In genomic region chr4:100985576-100985975, GRCh38 we compare ENCODE assay signal across 1 cellular context.
TF ChIP-seq lines count a peak whose summit lies in the region.

No MANE protein-coding gene starts in this region.

TF ChIP-seq in GM23338, 12 proteins besides CTCF, POLR2A, EP300 and RAD21:
- TF ChIP-seq, protein P1, sequence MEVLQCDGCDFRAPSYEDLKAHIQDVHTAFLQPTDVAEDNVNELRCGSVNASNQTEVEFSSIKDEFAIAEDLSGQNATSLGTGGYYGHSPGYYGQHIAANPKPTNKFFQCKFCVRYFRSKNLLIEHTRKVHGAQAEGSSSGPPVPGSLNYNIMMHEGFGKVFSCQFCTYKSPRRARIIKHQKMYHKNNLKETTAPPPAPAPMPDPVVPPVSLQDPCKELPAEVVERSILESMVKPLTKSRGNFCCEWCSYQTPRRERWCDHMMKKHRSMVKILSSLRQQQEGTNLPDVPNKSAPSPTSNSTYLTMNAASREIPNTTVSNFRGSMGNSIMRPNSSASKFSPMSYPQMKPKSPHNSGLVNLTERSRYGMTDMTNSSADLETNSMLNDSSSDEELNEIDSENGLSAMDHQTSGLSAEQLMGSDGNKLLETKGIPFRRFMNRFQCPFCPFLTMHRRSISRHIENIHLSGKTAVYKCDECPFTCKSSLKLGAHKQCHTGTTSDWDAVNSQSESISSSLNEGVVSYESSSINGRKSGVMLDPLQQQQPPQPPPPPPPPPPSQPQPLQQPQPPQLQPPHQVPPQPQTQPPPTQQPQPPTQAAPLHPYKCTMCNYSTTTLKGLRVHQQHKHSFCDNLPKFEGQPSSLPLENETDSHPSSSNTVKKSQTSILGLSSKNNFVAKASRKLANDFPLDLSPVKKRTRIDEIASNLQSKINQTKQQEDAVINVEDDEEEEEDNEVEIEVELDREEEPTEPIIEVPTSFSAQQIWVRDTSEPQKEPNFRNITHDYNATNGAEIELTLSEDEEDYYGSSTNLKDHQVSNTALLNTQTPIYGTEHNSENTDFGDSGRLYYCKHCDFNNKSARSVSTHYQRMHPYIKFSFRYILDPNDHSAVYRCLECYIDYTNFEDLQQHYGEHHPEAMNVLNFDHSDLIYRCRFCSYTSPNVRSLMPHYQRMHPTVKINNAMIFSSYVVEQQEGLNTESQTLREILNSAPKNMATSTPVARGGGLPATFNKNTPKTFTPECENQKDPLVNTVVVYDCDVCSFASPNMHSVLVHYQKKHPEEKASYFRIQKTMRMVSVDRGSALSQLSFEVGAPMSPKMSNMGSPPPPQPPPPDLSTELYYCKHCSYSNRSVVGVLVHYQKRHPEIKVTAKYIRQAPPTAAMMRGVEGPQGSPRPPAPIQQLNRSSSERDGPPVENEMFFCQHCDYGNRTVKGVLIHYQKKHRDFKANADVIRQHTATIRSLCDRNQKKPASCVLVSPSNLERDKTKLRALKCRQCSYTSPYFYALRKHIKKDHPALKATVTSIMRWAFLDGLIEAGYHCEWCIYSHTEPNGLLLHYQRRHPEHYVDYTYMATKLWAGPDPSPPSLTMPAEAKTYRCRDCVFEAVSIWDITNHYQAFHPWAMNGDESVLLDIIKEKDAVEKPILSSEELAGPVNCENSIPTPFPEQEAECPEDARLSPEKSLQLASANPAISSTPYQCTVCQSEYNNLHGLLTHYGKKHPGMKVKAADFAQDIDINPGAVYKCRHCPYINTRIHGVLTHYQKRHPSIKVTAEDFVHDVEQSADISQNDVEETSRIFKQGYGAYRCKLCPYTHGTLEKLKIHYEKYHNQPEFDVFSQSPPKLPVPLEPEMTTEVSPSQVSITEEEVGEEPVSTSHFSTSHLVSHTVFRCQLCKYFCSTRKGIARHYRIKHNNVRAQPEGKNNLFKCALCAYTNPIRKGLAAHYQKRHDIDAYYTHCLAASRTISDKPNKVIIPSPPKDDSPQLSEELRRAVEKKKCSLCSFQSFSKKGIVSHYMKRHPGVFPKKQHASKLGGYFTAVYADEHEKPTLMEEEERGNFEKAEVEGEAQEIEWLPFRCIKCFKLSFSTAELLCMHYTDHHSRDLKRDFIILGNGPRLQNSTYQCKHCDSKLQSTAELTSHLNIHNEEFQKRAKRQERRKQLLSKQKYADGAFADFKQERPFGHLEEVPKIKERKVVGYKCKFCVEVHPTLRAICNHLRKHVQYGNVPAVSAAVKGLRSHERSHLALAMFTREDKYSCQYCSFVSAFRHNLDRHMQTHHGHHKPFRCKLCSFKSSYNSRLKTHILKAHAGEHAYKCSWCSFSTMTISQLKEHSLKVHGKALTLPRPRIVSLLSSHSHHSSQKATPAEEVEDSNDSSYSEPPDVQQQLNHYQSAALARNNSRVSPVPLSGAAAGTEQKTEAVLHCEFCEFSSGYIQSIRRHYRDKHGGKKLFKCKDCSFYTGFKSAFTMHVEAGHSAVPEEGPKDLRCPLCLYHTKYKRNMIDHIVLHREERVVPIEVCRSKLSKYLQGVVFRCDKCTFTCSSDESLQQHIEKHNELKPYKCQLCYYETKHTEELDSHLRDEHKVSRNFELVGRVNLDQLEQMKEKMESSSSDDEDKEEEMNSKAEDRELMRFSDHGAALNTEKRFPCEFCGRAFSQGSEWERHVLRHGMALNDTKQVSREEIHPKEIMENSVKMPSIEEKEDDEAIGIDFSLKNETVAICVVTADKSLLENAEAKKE (CRISPR knock-in tag; IDR thresholded peaks at IDR 0.05): no peak
- TF ChIP-seq NANOG (IDR thresholded peaks at IDR 0.05; ENCODE audit: borderline replicate concordance) (no peak), STAT1 (IDR thresholded peaks at IDR 0.05; ENCODE audit: unreplicated experiment) (no peak), EZH2phosphoT487 (IDR thresholded peaks at IDR 0.05; ENCODE audit: unreplicated experiment) (no peak)
TF ChIP-seq in GM23338: peak in this region for 0.
